9 cellular contexts compared by ENCODE assay signal in the genomic region with DNA sequence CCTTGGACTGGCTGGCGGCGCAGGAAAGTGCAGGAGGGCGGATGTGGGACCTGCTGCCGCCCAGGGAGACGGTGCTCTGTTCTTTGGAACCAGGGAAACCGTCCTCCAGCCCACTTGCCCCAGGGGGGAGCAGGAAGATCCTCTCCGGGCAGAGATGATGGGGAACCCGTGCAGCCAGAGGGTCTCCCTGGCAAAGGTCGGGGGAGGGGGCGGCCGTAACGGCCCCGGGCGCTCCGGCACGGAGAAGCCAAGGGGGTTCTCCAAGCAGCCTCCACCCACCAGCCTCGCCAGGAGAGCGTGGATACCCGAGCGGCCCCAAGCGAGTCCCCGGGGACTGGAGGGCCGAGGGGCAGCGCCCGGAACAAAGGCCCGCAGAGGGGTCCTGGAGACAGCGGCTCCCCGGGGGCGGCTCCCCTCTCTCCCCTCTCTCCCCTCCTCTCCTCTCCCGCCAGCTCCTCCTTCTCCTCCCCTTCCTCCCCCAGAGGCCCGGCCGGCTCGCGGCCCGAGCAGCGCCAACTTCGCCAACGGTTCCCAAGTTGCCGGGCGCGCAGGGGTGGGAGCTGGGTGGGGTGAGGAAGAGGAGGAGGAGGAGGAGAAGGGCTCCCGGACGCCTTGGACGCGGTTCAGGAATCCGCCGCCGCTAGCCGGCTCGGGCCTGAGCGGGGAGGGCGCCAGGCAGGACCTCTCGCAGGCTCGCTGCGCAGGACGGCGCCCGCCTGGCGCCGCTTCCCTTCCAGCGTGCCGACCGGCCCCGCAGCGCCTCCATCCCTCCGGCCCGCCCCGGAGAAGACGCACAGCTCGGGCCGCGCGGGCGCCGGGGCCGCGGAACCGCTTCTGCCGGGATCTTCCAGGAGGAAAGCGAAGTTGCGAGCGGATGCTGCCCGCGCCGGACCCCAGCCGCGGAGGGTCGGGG. TPM values are rescaled to one million over a fixed set of nuclear protein-coding genes. Genes with fewer than 3 reads are reported as not detected.
DNase-seq lines count a peak whose midpoint lies in the region; ATAC-seq and TF ChIP-seq lines count a peak whose summit lies in the region.
"Had no signal": no experiment of that assay in that cellular context is flagged by ENCODE, and none has a peak within 500 bp of the region (broad histone marks: within the 10 kb centered on the region; RNA-seq: fewer than 3 reads in every experiment).

TSS of gene CHST3 (plus strand) at position 640 of the 913 bp plus-strand sequence. CDS start 41,448 bp downstream, outside the sequence.

- no peaks in the 10 kb centered on the region for H4K20me1 ChIP-seq in H9 (ENCODE audit: control insufficient read depth, insufficient read depth, insufficient read length)

- no CpG with 5 or more reads among the region's 88 CpGs for WGBS in H9 (ENCODE audit: extremely low coverage, insufficient read length, low lambda C conversion rate)
- no CpG with 5 or more reads among the region's 88 CpGs for WGBS in neuronal stem cell (ENCODE audit: extremely low coverage in 2 of 2, insufficient read length in 2 of 2, insufficient replicate concordance in 1 of 2), 2 donors

- H2BK15ac ChIP-seq in H9 (ENCODE audit: low read depth, low read length) (no peak within 1 kb of the TSS; the same call in 1 of the 2 replicates), neuronal stem cell (ENCODE audit: low read length) (peak within 1 kb of the TSS; percentile 99)

- H3K14ac ChIP-seq in H9 (ENCODE audit: insufficient read depth, low read length) (peak within 1 kb of the TSS; percentile 62), neuronal stem cell (ENCODE audit: low read length) (peak within 1 kb of the TSS; percentile 83)

- H3K23ac ChIP-seq in H9 (ENCODE audit: insufficient read length, low read depth, low read length), result no peak within 1 kb of the TSS
- H3K23ac ChIP-seq in neuronal stem cell (ENCODE audit: low read depth, low read length, poor library complexity), result peak within 1 kb of the TSS; percentile 77

- peaks cover 47% of the 10 kb centered on the region for H3K27me3 Mint-ChIP-seq in H9 (ENCODE audit: low read depth)
- peaks cover 43% of the 10 kb centered on the region for H3K27me3 Mint-ChIP-seq in activated T-cell treated with anti-CD3 and anti-CD28 coated beads, Interleukin-2, amount 50 U/mL, for 72 hours (ENCODE audit: low read depth)

- H3K23me2 ChIP-seq in H9 (ENCODE audit: insufficient read length, low read depth, low read length, poor library complexity, severe bottlenecking), result peaks cover 17% of the 10 kb centered on the region

- DNase-seq in BE2C (peak; percentile 62), H9 (peak; percentile 55), glomerular visceral epithelial cell (ENCODE audit: extremely low spot score) (peak; percentile 69), neuronal stem cell (ENCODE audit: low spot score) (peak; percentile 43), NAMALWA (ENCODE audit: low spot score) (no peak), NCI-H446 (lab: John Stamatoyannopoulos, UW) (no peak)
- peak; percentile 32 to 33 for DNase-seq in activated T-cell treated with anti-CD3 and anti-CD28 coated beads, Interleukin-2, amount 50 U/mL, for 72 hours

- H3T11ph ChIP-seq in H9 (ENCODE audit: low read length), result no peak within 1 kb of the TSS

- H4K8ac ChIP-seq in H9 (replicated peaks; ENCODE audit: insufficient read length, low read depth, low read length), result no peak within 1 kb of the TSS
- H4K8ac ChIP-seq in neuronal stem cell (ENCODE audit: low read depth, low read length), result peak within 1 kb of the TSS; percentile 89

- no peak within 1 kb of the TSS for H3K4ac ChIP-seq in H9 (ENCODE audit: low read depth, low read length)
- peak within 1 kb of the TSS; percentile 61 for H3K4ac ChIP-seq in neuronal stem cell (ENCODE audit: low read length)

- H2BK12ac ChIP-seq in H9 (ENCODE audit: insufficient read length, low read depth, low read length) (no peak within 1 kb of the TSS), neuronal stem cell (ENCODE audit: low read length) (peak within 1 kb of the TSS; percentile 64)

- H3K27ac Mint-ChIP-seq in H9, result peak within 1 kb of the TSS in 2 of 3 experiments; percentile 35 to 61; a peak in 2 of 7 replicates
- no peak within 1 kb of the TSS for H3K27ac Mint-ChIP-seq in activated T-cell treated with anti-CD3 and anti-CD28 coated beads, Interleukin-2, amount 50 U/mL, for 72 hours

- H3K18ac ChIP-seq in H9 (ENCODE audit: insufficient read length, low read depth, low read length) (peak within 1 kb of the TSS; percentile 85), neuronal stem cell (ENCODE audit: low read length) (peak within 1 kb of the TSS; percentile 97)

- H3K4me2 ChIP-seq in H9 (ENCODE audit: insufficient read depth, insufficient read length, low read length) (peak within 1 kb of the TSS; percentile 85), neuronal stem cell (ENCODE audit: insufficient read depth, low read length, poor library complexity, severe bottlenecking) (peak within 1 kb of the TSS; percentile 83)
- H3K4me2 ChIP-seq: KMS-11 had no signal

- H3K9me3 Mint-ChIP-seq in H9, result peaks cover 0 to 2% of the 10 kb centered on the region in 2 experiments; a peak in 1 of 5 replicates
- H3K9me3 Mint-ChIP-seq in activated T-cell treated with anti-CD3 and anti-CD28 coated beads, Interleukin-2, amount 50 U/mL, for 72 hours, result no peaks in the 10 kb centered on the region

- H3K36me3 ChIP-seq in BE2C (no peaks in the 10 kb centered on the region; the same call in 1 of the 2 replicates), neuronal stem cell (replicated peaks in 1 of 2; ENCODE audit: control insufficient read depth in 2 of 2, insufficient read depth in 2 of 2, low read length in 2 of 2) (no peaks in the 10 kb centered on the region)

- peaks cover 0 to 4% (median 2%) of the 10 kb centered on the region in 3 experiments; a peak in 2 of 7 replicates for H3K36me3 Mint-ChIP-seq in H9 (ENCODE audit: insufficient read depth in 1 of 3, low read depth in 3 of 3)
- peaks cover 0 to 2% of the 10 kb centered on the region in 2 donors for H3K36me3 Mint-ChIP-seq in activated T-cell treated with anti-CD3 and anti-CD28 coated beads, Interleukin-2, amount 50 U/mL, for 72 hours (ENCODE audit: insufficient read depth in 2 of 2)

- H3K79me1 ChIP-seq in H9 (ENCODE audit: insufficient read depth, low read depth, low read length, poor library complexity, severe bottlenecking) (no peaks in the 10 kb centered on the region), neuronal stem cell (ENCODE audit: low read depth, low read length) (peaks cover 10% of the 10 kb centered on the region)

- H2BK120ac ChIP-seq in H9 (ENCODE audit: low read depth, low read length, poor library complexity, severe bottlenecking), result no peak within 1 kb of the TSS
- peak within 1 kb of the TSS; percentile 92 for H2BK120ac ChIP-seq in neuronal stem cell (ENCODE audit: low read depth, low read length)

- no peak within 1 kb of the TSS for H2BK20ac ChIP-seq in H9 (ENCODE audit: low read depth, low read length, poor library complexity, severe bottlenecking)

- H3K9ac ChIP-seq in H9 (ENCODE audit: extremely low read depth, insufficient read length, low read length) (peak within 1 kb of the TSS; percentile 64), neuronal stem cell (ENCODE audit: low read depth, low read length, poor library complexity) (peak within 1 kb of the TSS; percentile 88)
- H3K9ac ChIP-seq: KMS-11 had no signal

- H3K9me3 ChIP-seq in BE2C, result no peaks in the 10 kb centered on the region
- no peaks in the 10 kb centered on the region for H3K9me3 ChIP-seq in H9 (ENCODE audit: control insufficient read depth, low read depth, low read length)
- peaks cover 0 to 11% of the 10 kb centered on the region in 2 donors for H3K9me3 ChIP-seq in neuronal stem cell (replicated peaks in 1 of 2; ENCODE audit: control insufficient read depth in 2 of 2, insufficient read depth in 1 of 2, low read depth in 1 of 2, low read length in 2 of 2)

- no peak within 1 kb of the TSS for H4K91ac ChIP-seq in H9 (ENCODE audit: insufficient read length, low read depth, low read length)
- peak within 1 kb of the TSS; percentile 94 for H4K91ac ChIP-seq in neuronal stem cell (ENCODE audit: low read depth, low read length, poor library complexity)

- no peak within 1 kb of the TSS for H3K56ac ChIP-seq in H9 (ENCODE audit: insufficient read length, low read depth, low read length)

- H3K79me2 ChIP-seq in H9 (ENCODE audit: insufficient read depth, low read length), result no peaks in the 10 kb centered on the region; the same call in 1 of the 2 replicates

- peak; percentile 72 to 74 for ATAC-seq in activated T-cell treated with anti-CD3 and anti-CD28 coated beads, Interleukin-2, amount 50 U/mL, for 72 hours (replicated peaks in 1 of 2)
- ATAC-seq in HG03280 (IDR thresholded peaks at IDR 0.05; ENCODE audit: unreplicated experiment), result no peak

- H3K4me1 ChIP-seq in BE2C, result peaks cover 11% of the 10 kb centered on the region
- peaks cover 3% of the 10 kb centered on the region for H3K4me1 ChIP-seq in H9 (ENCODE audit: insufficient read depth, low read length)
- peaks cover 10 to 17% of the 10 kb centered on the region in 2 donors for H3K4me1 ChIP-seq in neuronal stem cell (ENCODE audit: control insufficient read depth in 2 of 2, insufficient read depth in 1 of 2, low read depth in 1 of 2, low read length in 2 of 2)

- H2AFZ ChIP-seq in H9 (ENCODE audit: low read length), result no peak within 1 kb of the TSS
- peak within 1 kb of the TSS; percentile 93 for H2AFZ ChIP-seq in neuronal stem cell (ENCODE audit: low read length)

- H3K4me3 ChIP-seq in BE2C (ENCODE audit: low read depth, low read length) (peak within 1 kb of the TSS; percentile 90), neuronal stem cell (ENCODE audit: low read length in 2 of 2) (peak within 1 kb of the TSS; percentile 75 to 89)

- H4K5ac ChIP-seq in H9 (ENCODE audit: insufficient read length, low read depth, low read length), result peak within 1 kb of the TSS; percentile 76

- peaks cover 20 to 23% of the 10 kb centered on the region in 2 experiments for H3K4me1 Mint-ChIP-seq in H9
- H3K4me1 Mint-ChIP-seq in activated T-cell treated with anti-CD3 and anti-CD28 coated beads, Interleukin-2, amount 50 U/mL, for 72 hours (ENCODE audit: low read depth), result peaks cover 14% of the 10 kb centered on the region

- H2BK5ac ChIP-seq in H9 (ENCODE audit: insufficient read length, low read length) (no peak within 1 kb of the TSS), neuronal stem cell (ENCODE audit: low read length) (peak within 1 kb of the TSS; percentile 77)

- TF ChIP-seq CTCF in BE2C (IDR thresholded peaks at IDR 0.05; ENCODE audit: low read depth, low read length), result no peak
- no peak for TF ChIP-seq CTCF in H9 (conservative IDR thresholded peaks at IDR 0.05)

- H2AK5ac ChIP-seq in H9 (ENCODE audit: insufficient read length, low read length), result no peak within 1 kb of the TSS
- H2AK5ac ChIP-seq in neuronal stem cell (ENCODE audit: low read depth, low read length), result peak within 1 kb of the TSS; percentile 85

- no peak within 1 kb of the TSS for H3K27ac ChIP-seq in H9 (ENCODE audit: insufficient read length, low read depth, low read length)
- H3K27ac ChIP-seq in neuronal stem cell (replicated peaks; ENCODE audit: low read length), result no peak within 1 kb of the TSS
- H3K27ac ChIP-seq: KMS-11 had no signal

- H3K4me3 Mint-ChIP-seq in H9, result peak within 1 kb of the TSS; percentile 77 to 90
- peak within 1 kb of the TSS; percentile 85 to 88 for H3K4me3 Mint-ChIP-seq in activated T-cell treated with anti-CD3 and anti-CD28 coated beads, Interleukin-2, amount 50 U/mL, for 72 hours

- no peaks in the 10 kb centered on the region for H3K27me3 ChIP-seq in BE2C
- no peaks in the 10 kb centered on the region; the same call in 1 of the 2 replicates for H3K27me3 ChIP-seq in H9 (ENCODE audit: insufficient read depth, low read length)
- peaks cover 0 to 16% (median 12%) of the 10 kb centered on the region in 3 experiments for H3K27me3 ChIP-seq in neuronal stem cell (ENCODE audit: control insufficient read depth in 3 of 3, insufficient read depth in 3 of 3, low read depth in 1 of 3, low read length in 3 of 3)

RNA-seq across cellular contexts. Expression of gene CHST3, which starts in this region (rescaled TPM):
- 21.1 TPM for polyA plus RNA-seq in BE2C (2012; ENCODE audit: insufficient read depth, insufficient read length, low read depth)
- total RNA-seq in H9 (2021), result 6.0 and 6.1 TPM in 2 replicates
- under 1 TPM; 0.16 to 0.38 TPM for total RNA-seq in activated T-cell treated with anti-CD3 and anti-CD28 coated beads, Interleukin-2, amount 50 U/mL, for 72 hours
- polyA plus RNA-seq in neuronal stem cell (2013, experiment 1 of 2), result 6.5 TPM
- polyA plus RNA-seq in neuronal stem cell (2013, experiment 2 of 2), result 6.3 TPM

Comparison
In these comparisons a context has a peak if more than half of its experiments do, and no peak if none do; other contexts are left out.
1. Peak in DNase-seq and ATAC-seq in activated T-cell treated with anti-CD3 and anti-CD28 coated beads, Interleukin-2, amount 50 U/mL, for 72 hours; RNA of the gene not detected or under 1 TPM.
2. DNase-seq: peak in BE2C (single experiment), H9 (single experiment), glomerular visceral epithelial cell (single experiment) and neuronal stem cell (single experiment); none in NAMALWA (single experiment) and NCI-H446 (0 of 2).